1 cellular context compared by ENCODE assay signal in the genomic region with DNA sequence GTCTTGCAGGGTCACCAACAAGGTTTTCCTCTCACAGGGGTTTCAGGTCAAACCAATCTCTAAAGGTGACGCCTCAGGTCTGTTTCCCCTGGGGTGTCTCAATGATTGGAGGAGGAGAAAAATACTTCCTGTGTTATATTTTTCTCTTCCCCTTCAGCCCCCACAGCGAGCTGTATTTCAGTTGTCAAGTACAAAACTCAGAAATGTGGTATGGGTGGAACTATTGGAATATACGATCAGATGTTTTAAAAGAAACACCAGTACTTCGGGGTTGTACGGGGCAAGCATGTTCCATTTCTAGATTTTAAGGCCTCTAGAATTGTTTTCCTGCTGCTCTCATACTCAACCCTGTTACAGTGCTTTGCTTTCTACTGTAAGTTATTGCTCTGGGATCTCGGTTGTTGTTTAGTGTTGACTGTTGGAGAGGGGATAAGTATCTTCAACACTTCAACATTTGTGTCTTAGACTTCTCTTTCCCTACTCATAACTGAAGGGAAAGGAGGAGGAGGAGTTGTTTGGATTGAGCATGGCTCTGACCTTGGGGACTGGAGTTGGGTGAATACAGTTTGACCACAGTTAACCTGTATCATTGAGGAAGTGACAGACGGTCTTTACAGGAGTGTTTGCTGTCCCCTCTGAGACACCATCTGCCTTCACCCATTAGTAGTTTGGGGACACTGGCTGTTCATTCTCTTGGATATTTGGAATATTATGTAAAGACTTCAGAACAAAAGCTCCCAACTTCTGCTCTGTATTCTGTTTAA.
TF ChIP-seq lines count a peak whose summit lies in the region.

No MANE protein-coding gene starts in this region.

TF ChIP-seq in K562, 482 proteins besides CTCF, POLR2A, EP300 and RAD21 (continued from another document):
- TF ChIP-seq, protein P1, sequence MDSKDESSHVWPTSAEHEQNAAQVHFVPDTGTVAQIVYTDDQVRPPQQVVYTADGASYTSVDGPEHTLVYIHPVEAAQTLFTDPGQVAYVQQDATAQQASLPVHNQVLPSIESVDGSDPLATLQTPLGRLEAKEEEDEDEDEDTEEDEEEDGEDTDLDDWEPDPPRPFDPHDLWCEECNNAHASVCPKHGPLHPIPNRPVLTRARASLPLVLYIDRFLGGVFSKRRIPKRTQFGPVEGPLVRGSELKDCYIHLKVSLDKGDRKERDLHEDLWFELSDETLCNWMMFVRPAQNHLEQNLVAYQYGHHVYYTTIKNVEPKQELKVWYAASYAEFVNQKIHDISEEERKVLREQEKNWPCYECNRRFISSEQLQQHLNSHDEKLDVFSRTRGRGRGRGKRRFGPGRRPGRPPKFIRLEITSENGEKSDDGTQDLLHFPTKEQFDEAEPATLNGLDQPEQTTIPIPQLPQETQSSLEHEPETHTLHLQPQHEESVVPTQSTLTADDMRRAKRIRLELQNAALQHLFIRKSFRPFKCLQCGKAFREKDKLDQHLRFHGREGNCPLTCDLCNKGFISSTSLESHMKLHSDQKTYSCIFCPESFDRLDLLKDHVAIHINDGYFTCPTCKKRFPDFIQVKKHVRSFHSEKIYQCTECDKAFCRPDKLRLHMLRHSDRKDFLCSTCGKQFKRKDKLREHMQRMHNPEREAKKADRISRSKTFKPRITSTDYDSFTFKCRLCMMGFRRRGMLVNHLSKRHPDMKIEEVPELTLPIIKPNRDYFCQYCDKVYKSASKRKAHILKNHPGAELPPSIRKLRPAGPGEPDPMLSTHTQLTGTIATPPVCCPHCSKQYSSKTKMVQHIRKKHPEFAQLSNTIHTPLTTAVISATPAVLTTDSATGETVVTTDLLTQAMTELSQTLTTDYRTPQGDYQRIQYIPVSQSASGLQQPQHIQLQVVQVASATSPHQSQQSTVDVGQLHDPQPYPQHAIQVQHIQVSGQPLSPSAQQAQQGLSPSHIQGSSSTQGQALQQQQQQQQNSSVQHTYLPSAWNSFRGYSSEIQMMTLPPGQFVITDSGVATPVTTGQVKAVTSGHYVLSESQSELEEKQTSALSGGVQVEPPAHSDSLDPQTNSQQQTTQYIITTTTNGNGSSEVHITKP (IDR thresholded peaks at IDR 0.05; ENCODE audit: partially characterized antibody) = peak; percentile 79
- peak in 1 of 3 experiments; percentile 17 for TF ChIP-seq YY1 (IDR thresholded peaks at IDR 0.05; ENCODE audit: borderline replicate concordance in 1 of 3, control insufficient read depth in 1 of 3, extremely low read depth in 1 of 3, insufficient read depth in 3 of 3, insufficient read length in 1 of 3, insufficient replicate concordance in 2 of 3, low read depth in 1 of 3, low read length in 2 of 3)
- TF ChIP-seq, protein P2, sequence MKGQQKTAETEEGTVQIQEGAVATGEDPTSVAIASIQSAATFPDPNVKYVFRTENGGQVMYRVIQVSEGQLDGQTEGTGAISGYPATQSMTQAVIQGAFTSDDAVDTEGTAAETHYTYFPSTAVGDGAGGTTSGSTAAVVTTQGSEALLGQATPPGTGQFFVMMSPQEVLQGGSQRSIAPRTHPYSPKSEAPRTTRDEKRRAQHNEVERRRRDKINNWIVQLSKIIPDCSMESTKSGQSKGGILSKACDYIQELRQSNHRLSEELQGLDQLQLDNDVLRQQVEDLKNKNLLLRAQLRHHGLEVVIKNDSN (CRISPR knock-in tag; IDR thresholded peaks at IDR 0.05) = no peak
- TF ChIP-seq, protein P3, sequence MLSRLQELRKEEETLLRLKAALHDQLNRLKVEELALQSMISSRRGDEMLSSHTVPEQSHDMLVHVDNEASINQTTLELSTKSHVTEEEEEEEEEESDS (CRISPR knock-in tag; IDR thresholded peaks at IDR 0.05) = no peak
- TF ChIP-seq SPI1 (IDR thresholded peaks at IDR 0.05; ENCODE audit: borderline replicate concordance, low read depth, low read length) = peak; percentile 84
- no peak for TF ChIP-seq ATF1 (CRISPR knock-in tag; IDR thresholded peaks at IDR 0.05)
- 0 out of 2 replicates have a peak, but pooled peaks have one; percentile 1 for TF ChIP-seq ATF1 (tag; IDR thresholded peaks at IDR 0.05)
- peak; percentile 14 for TF ChIP-seq TBP (optimal IDR thresholded peaks at IDR 0.05; ENCODE audit: low read depth, low read length)
